3 cellular contexts compared by ENCODE assay signal in the genomic region with DNA sequence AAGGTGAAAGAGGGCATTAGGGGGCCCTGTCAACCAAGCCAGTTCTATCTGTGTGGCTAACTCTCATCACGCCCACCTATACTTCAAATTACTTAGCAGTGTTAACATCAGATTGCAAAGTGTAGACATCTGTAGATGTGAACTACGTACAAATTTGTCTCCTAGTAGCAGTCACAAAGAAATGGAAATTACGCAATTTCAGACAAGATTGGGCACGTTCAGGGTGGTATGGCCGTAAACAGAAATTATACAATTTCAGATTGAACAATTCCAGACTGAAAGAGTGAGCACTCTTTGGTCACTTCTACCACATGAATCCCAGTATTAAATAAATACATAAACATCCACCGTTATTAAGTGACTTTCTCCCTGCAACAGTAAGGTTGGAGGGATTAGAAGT.
TF ChIP-seq lines count a peak whose summit lies in the region.

No MANE protein-coding gene starts in this region.

TF ChIP-seq in HepG2, 621 proteins besides CTCF, POLR2A, EP300 and RAD21:
- TF ChIP-seq TBX2 (CRISPR knock-in tag; IDR thresholded peaks at IDR 0.05; ENCODE audit: borderline replicate concordance): no peak
- peak; percentile 68; the same call in 1 of the 2 replicates for TF ChIP-seq CEBPB (IDR thresholded peaks at IDR 0.05; ENCODE audit: borderline replicate concordance, low read depth, low read length)
TF ChIP-seq in HepG2: peak in this region for 1.

TF ChIP-seq in K562, 482 proteins besides CTCF, POLR2A, EP300 and RAD21:
- TF ChIP-seq CEBPB (tag; IDR thresholded peaks at IDR 0.05) (0 out of 2 replicates have a peak, but pooled peaks have one; percentile 21), ZNF766 (CRISPR knock-in tag; conservative IDR thresholded peaks at IDR 0.05) (no peak), MLX (CRISPR knock-in tag; conservative IDR thresholded peaks at IDR 0.05) (no peak), POLR2B (IDR thresholded peaks at IDR 0.05; ENCODE audit: low read depth, partially characterized antibody) (no peak), CEBPG (CRISPR knock-in tag; IDR thresholded peaks at IDR 0.05) (no peak), CEBPG (tag; conservative IDR thresholded peaks at IDR 0.05 in 1 of 2, IDR thresholded peaks at IDR 0.05 in 1 of 2) (peak in 1 of 2 experiments; percentile 54; a peak in 2 of 4 replicates), NCOA6 (IDR thresholded peaks at IDR 0.05) (no peak)
TF ChIP-seq in K562: peak in this region for 2.

TF ChIP-seq in H1, 55 proteins besides CTCF, POLR2A, EP300 and RAD21:
- TF ChIP-seq ASH2L (IDR thresholded peaks at IDR 0.05; ENCODE audit: low read length) (no peak), TAF7 (optimal IDR thresholded peaks at IDR 0.05; ENCODE audit: borderline replicate concordance, low read depth, low read length) (no peak), RBBP5 (IDR thresholded peaks at IDR 0.05; ENCODE audit: borderline replicate concordance, low read depth, low read length) (no peak), SIRT6 (IDR thresholded peaks at IDR 0.05; ENCODE audit: low read length) (no peak), CBX8 (IDR thresholded peaks at IDR 0.05; ENCODE audit: borderline replicate concordance, low read depth, low read length) (no peak)
